In the genomic region with DNA sequence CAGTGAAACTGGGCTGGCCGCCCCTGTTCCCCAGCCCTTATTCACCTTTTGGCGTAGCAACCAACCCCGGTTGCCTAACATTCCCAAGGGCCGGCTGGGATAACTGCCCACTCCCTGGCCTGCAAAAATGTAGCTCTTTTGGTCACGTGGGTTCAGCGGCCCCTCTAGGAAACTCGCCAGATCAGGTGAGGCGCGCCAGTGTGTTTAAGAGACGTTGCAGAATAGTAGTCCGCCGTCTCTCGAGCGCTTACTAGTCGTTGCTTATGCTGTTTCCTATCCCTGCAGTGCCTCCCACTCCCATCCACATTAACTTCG, we compare ENCODE assay signal across 8 cellular contexts. TPM values are rescaled to one million over a fixed set of nuclear protein-coding genes. Genes with fewer than 3 reads are reported as not detected.
DNase-seq lines count a peak whose midpoint lies in the region; ATAC-seq and TF ChIP-seq lines count a peak whose summit lies in the region.

No MANE protein-coding gene starts in this region.

- in situ Hi-C loops in GM23248 (cut with MboI) = no loop called here

- no peaks in the 10 kb centered on the region for H3K9me3 ChIP-seq in GM23248 (ENCODE audit: low read depth)

- peak; percentile 53 for ATAC-seq in left lobe of liver

- no peaks in the 10 kb centered on the region for H3K27me3 ChIP-seq in GM23248 (replicated peaks; ENCODE audit: insufficient read depth)

- peak overlapping the region; percentile 87 for H3K4me3 ChIP-seq in GM23248
- peak overlapping the region; percentile 89 for H3K4me3 ChIP-seq in coronary artery

- peak overlapping the region; percentile 93 for H3K4me2 ChIP-seq in GM23248 (ENCODE audit: unreplicated experiment)

- DNase-seq in CD1c-positive myeloid dendritic cell (ENCODE audit: extremely low spot score) (peak; percentile 58), GM23248 (peak; percentile 64), NCI-H2171 (lab: John Stamatoyannopoulos, UW) (peak; percentile 42), coronary artery (ENCODE audit: low spot score) (peak; percentile 85), left lobe of liver (ENCODE audit: low spot score) (peak; percentile 96), GOT3 (lab: John Stamatoyannopoulos, UW) (no peak)
- peak; percentile 48 for DNase-seq in activated CD4-positive, CD25-positive, alpha-beta regulatory T cell treated with anti-CD3 and anti-CD28 coated beads, Interleukin-2, amount 50 U/mL, for 72 hours
- DNase-seq in stimulated activated CD4-positive, alpha-beta T cell treated with anti-CD3 and anti-CD28 coated beads, Interleukin-2, amount 100 ng/mL, for 48 hours = peak; percentile 35 to 51

- no peak for TF ChIP-seq CTCF in coronary artery (IDR thresholded peaks at IDR 0.05)

- peak overlapping the region; percentile 96 for H3K9ac ChIP-seq in GM23248

- peaks cover 84% of the 10 kb centered on the region for H3K79me2 ChIP-seq in GM23248 (ENCODE audit: insufficient read depth)

- peak overlapping the region; percentile 92 for H2AFZ ChIP-seq in GM23248

- peaks cover 12% of the 10 kb centered on the region; the same call in 1 of the 2 replicates for H3K36me3 ChIP-seq in GM23248 (ENCODE audit: low read depth)

- no peaks in the 10 kb centered on the region for H4K20me1 ChIP-seq in GM23248 (ENCODE audit: insufficient read depth)

- no peaks in the 10 kb centered on the region for H3K9me2 ChIP-seq in GM23248 (ENCODE audit: insufficient read depth)

- H3K4me1 ChIP-seq in GM23248 (ENCODE audit: insufficient read depth) = peaks cover 13% of the 10 kb centered on the region

- 0 to 2% methylated on average over 16 of the region's 16 CpGs for WGBS in GM23248 (ENCODE audit: low coverage in 1 of 2, low lambda C conversion rate in 2 of 2, missing lambda C conversion rate in 2 of 2), 2 experiments

- H3F3A ChIP-seq in GM23248 (ENCODE audit: insufficient read depth) = peaks cover 4% of the 10 kb centered on the region; the same call in 1 of the 2 replicates

- H3K27ac ChIP-seq in GM23248 (peak overlapping the region; percentile 96), coronary artery (peak overlapping the region; percentile 98 to 99)

RNA-seq across cellular contexts. Expression of gene CEP57, which starts 0.6 kb away (rescaled TPM):
- total RNA-seq in GM23248 (2014; rRNA removed; shearing (Covaris generic)) = 36.5 and 40.8 TPM in 2 replicates
- 39.7 and 41.1 TPM in 2 replicates for polyA plus RNA-seq in GM23248 (2016; fragmentation: Nextera tagmentation; extraction: Ambion mirVana)
- 32.6 TPM for total RNA-seq in left lobe of liver

RNA-seq across cellular contexts. Expression of gene FAM76B, which starts 1.3 kb away (rescaled TPM):
- 10.4 and 15.0 TPM in 2 replicates for total RNA-seq in GM23248 (2014; rRNA removed; shearing (Covaris generic))
- 8.0 and 9.3 TPM in 2 replicates for polyA plus RNA-seq in GM23248 (2016; fragmentation: Nextera tagmentation; extraction: Ambion mirVana)
- total RNA-seq in left lobe of liver = 20.8 TPM
